Comparison of ENCODE assay signal across 38 cellular contexts in genomic region chr13:100035936-100036335, GRCh38. TPM values are rescaled to one million over a fixed set of nuclear protein-coding genes. Genes with fewer than 3 reads are reported as not detected.
"Had no signal": no experiment of that assay in that cellular context is flagged by ENCODE, and none has a peak within 500 bp of the region (broad histone marks: within the 10 kb centered on the region; RNA-seq: fewer than 3 reads in every experiment).

No MANE protein-coding gene starts in this region.

- H3K4me3 ChIP-seq: esophagus squamous epithelium, gastroesophageal sphincter, heart right ventricle, hepatocyte had no signal

- H3K4me1 Mint-ChIP-seq: activated B cell treated with CpG ODN at 0.5 μM for 24 hours; activated naive CD4-positive, alpha-beta T cell treated with anti-CD3 and anti-CD28 coated beads, Interleukin-2, amount 10 ng/mL, durations not matched to agents 7 days and 5 days; activated naive CD8-positive, alpha-beta T cell treated with anti-CD3 and anti-CD28 coated beads, Interleukin-2, amount 10 ng/mL, durations not matched to agents 7 days and 5 days; T-helper 17 cell had no signal

- H3K9me3 ChIP-seq: esophagus squamous epithelium, gastroesophageal sphincter, heart right ventricle had no signal

- DNase-seq: activated B cell treated with CpG ODN at 0.5 μM for 24 hours; activated CD4-positive, alpha-beta T cell treated with anti-CD3 and anti-CD28 coated beads for 48 hours; activated CD4-positive, alpha-beta T cell treated with anti-CD3 and anti-CD28 coated beads, Interleukin-2, amount 50 U/mL, for 1 hour; activated CD4-positive, alpha-beta T cell treated with anti-CD3 and anti-CD28 coated beads, Interleukin-2, amount 50 U/mL, for 48 hours; activated CD8-positive, alpha-beta memory T cell treated with anti-CD3 and anti-CD28 coated beads for 24 hours; activated CD8-positive, alpha-beta memory T cell treated with anti-CD3 and anti-CD28 coated beads, Interleukin-2, amount 50 U/mL, for 4 hours; activated CD8-positive, alpha-beta T cell treated with anti-CD3 and anti-CD28 coated beads for 36 hours; activated gamma-delta T cell; activated naive CD4-positive, alpha-beta T cell; activated naive CD4-positive, alpha-beta T cell treated with anti-CD3 and anti-CD28 coated beads, Interleukin-2, amount 10 ng/mL, durations not matched to agents 7 days and 5 days; activated naive CD8-positive, alpha-beta T cell treated with anti-CD3 and anti-CD28 coated beads, Interleukin-2, amount 10 ng/mL, durations not matched to agents 7 days and 5 days; activated T-cell treated with anti-CD3 and anti-CD28 coated beads, Interleukin-2, amount 50 U/mL, for 1 hour; activated T-cell treated with anti-CD3 and anti-CD28 coated beads, Interleukin-2, amount 50 U/mL, for 48 hours; amniotic stem cell; anterior cingulate cortex; brain microvascular endothelial cell; caudate nucleus; cortex of kidney; dermis blood vessel endothelial cell; effector CD4-positive, alpha-beta T cell; effector memory CD8-positive, alpha-beta T cell; esophagus squamous epithelium; foreskin melanocyte; heart right ventricle; T-helper 17 cell; T1000; WERI-Rb-1 had no signal

- H3K4me3 Mint-ChIP-seq: activated B cell treated with CpG ODN at 0.5 μM for 24 hours; activated CD8-positive, alpha-beta T cell treated with anti-CD3 and anti-CD28 coated beads for 36 hours; activated naive CD4-positive, alpha-beta T cell treated with anti-CD3 and anti-CD28 coated beads, Interleukin-2, amount 10 ng/mL, durations not matched to agents 7 days and 5 days; activated naive CD8-positive, alpha-beta T cell treated with anti-CD3 and anti-CD28 coated beads, Interleukin-2, amount 10 ng/mL, durations not matched to agents 7 days and 5 days; effector memory CD8-positive, alpha-beta T cell; T-helper 17 cell; T-helper 2 cell treated with Interferon-gamma antibody and Interleukin-4, amounts not matched to agents 5 μg/mL and 100 μg/mL, for 36 hours had no signal

- ATAC-seq: activated CD4-positive, CD25-positive, alpha-beta regulatory T cell treated with anti-CD3 and anti-CD28 coated beads, Interleukin-2, amount 50 U/mL, for 24 hours; activated CD8-positive, alpha-beta T cell treated with anti-CD3 and anti-CD28 coated beads for 36 hours; activated naive CD4-positive, alpha-beta T cell treated with anti-CD3 and anti-CD28 coated beads, Interleukin-2, amount 50 U/mL, for 72 hours; effector memory CD8-positive, alpha-beta T cell; gastroesophageal sphincter; heart right ventricle; T-helper 17 cell had no signal

- H3K36me3 ChIP-seq: brain microvascular endothelial cell, esophagus squamous epithelium, gastroesophageal sphincter, heart right ventricle, WERI-Rb-1 had no signal

- H3K27ac ChIP-seq: brain microvascular endothelial cell, epithelial cell of prostate, esophagus squamous epithelium, gastroesophageal sphincter, heart right ventricle, hepatocyte, WERI-Rb-1 had no signal

- H3K27me3 ChIP-seq: brain microvascular endothelial cell, esophagus squamous epithelium, gastroesophageal sphincter, hepatocyte had no signal

- H3K9me3 Mint-ChIP-seq: activated B cell treated with CpG ODN at 0.5 μM for 24 hours; activated CD8-positive, alpha-beta T cell treated with anti-CD3 and anti-CD28 coated beads for 36 hours; activated naive CD4-positive, alpha-beta T cell treated with anti-CD3 and anti-CD28 coated beads, Interleukin-2, amount 10 ng/mL, durations not matched to agents 7 days and 5 days; activated naive CD4-positive, alpha-beta T cell treated with anti-CD3 and anti-CD28 coated beads, Interleukin-2, amount 50 U/mL, for 72 hours; activated naive CD8-positive, alpha-beta T cell treated with anti-CD3 and anti-CD28 coated beads, Interleukin-2, amount 10 ng/mL, durations not matched to agents 7 days and 5 days; effector memory CD8-positive, alpha-beta T cell; T-helper 2 cell treated with Interferon-gamma antibody and Interleukin-4, amounts not matched to agents 5 μg/mL and 100 μg/mL, for 36 hours had no signal

- H3K27ac Mint-ChIP-seq: activated B cell treated with CpG ODN at 0.5 μM for 24 hours; activated CD8-positive, alpha-beta T cell treated with anti-CD3 and anti-CD28 coated beads for 36 hours; activated naive CD4-positive, alpha-beta T cell treated with anti-CD3 and anti-CD28 coated beads, Interleukin-2, amount 10 ng/mL, durations not matched to agents 7 days and 5 days; activated naive CD4-positive, alpha-beta T cell treated with anti-CD3 and anti-CD28 coated beads, Interleukin-2, amount 50 U/mL, for 72 hours; activated naive CD8-positive, alpha-beta T cell treated with anti-CD3 and anti-CD28 coated beads, Interleukin-2, amount 10 ng/mL, durations not matched to agents 7 days and 5 days; effector memory CD8-positive, alpha-beta T cell; T-helper 17 cell; T-helper 2 cell treated with Interferon-gamma antibody and Interleukin-4, amounts not matched to agents 5 μg/mL and 100 μg/mL, for 36 hours had no signal

- H3K36me3 Mint-ChIP-seq: activated naive CD4-positive, alpha-beta T cell treated with anti-CD3 and anti-CD28 coated beads, Interleukin-2, amount 10 ng/mL, durations not matched to agents 7 days and 5 days; activated naive CD4-positive, alpha-beta T cell treated with anti-CD3 and anti-CD28 coated beads, Interleukin-2, amount 50 U/mL, for 72 hours; activated naive CD8-positive, alpha-beta T cell treated with anti-CD3 and anti-CD28 coated beads, Interleukin-2, amount 10 ng/mL, durations not matched to agents 7 days and 5 days had no signal

- FAIRE-seq: astrocyte, colon had no signal

- H3K4me1 ChIP-seq: esophagus squamous epithelium, gastroesophageal sphincter, heart right ventricle had no signal

RNA-seq across cellular contexts. Expression of gene ZIC2, which starts 54.4 kb away (rescaled TPM):
- total RNA-seq: activated B cell treated with CpG ODN at 0.5 μM for 24 hours; activated CD8-positive, alpha-beta T cell treated with anti-CD3 and anti-CD28 coated beads for 36 hours; activated naive CD8-positive, alpha-beta T cell treated with anti-CD3 and anti-CD28 coated beads, Interleukin-2, amount 10 ng/mL, durations not matched to agents 7 days and 5 days; dermis blood vessel endothelial cell; fibroblast of lung; fibroblast of villous mesenchyme; gastroesophageal sphincter; glomerular endothelial cell; heart right ventricle; T-helper 17 cell had no signal
